In genomic region chr14:54133896-54134295, GRCh38 we compare ENCODE assay signal across 12 cellular contexts.
DNase-seq lines count a peak whose midpoint lies in the region; ATAC-seq and TF ChIP-seq lines count a peak whose summit lies in the region.
"Had no signal": no experiment of that assay in that cellular context is flagged by ENCODE, and none has a peak within 500 bp of the region (broad histone marks: within the 10 kb centered on the region; RNA-seq: fewer than 3 reads in every experiment).

No MANE protein-coding gene starts in this region.

- ATAC-seq in esophagus mucosa: peak; percentile 76
- ATAC-seq in GM19463 (IDR thresholded peaks at IDR 0.05; ENCODE audit: unreplicated experiment): no peak

- no peak overlapping the region for H4K8ac ChIP-seq in mesenchymal stem cell (ENCODE audit: low read length)

- H3K4me3 Mint-ChIP-seq in immature natural killer cell: no peak overlapping the region

- H3K27me3 ChIP-seq in mesenchymal stem cell (ENCODE audit: control insufficient read depth in 1 of 2, insufficient read depth in 1 of 2, low read length in 2 of 2): no peaks in the 10 kb centered on the region
- no peaks in the 10 kb centered on the region for H3K27me3 ChIP-seq in MM.1S (replicated peaks; ENCODE audit: insufficient read depth, low read length)
- no peaks in the 10 kb centered on the region for H3K27me3 ChIP-seq in tibial artery

- H2BK5ac ChIP-seq in mesenchymal stem cell (ENCODE audit: low read depth, low read length, poor library complexity, severe bottlenecking): no peak overlapping the region

- H3K79me1 ChIP-seq in mesenchymal stem cell (replicated peaks; ENCODE audit: low read length, poor library complexity, severe bottlenecking): no peaks in the 10 kb centered on the region

- H3K9me3 Mint-ChIP-seq in immature natural killer cell: peaks cover 0 to 5% (median 3%) of the 10 kb centered on the region in 6 donors

- H3K4me2 ChIP-seq in mesenchymal stem cell (ENCODE audit: low read length, poor library complexity, severe bottlenecking): no peak overlapping the region
- no peak overlapping the region for H3K4me2 ChIP-seq in MM.1S (ENCODE audit: low read depth, low read length)

- no peak overlapping the region for H2BK15ac ChIP-seq in mesenchymal stem cell (ENCODE audit: low read depth, poor library complexity, severe bottlenecking)

- H2AFZ ChIP-seq in mesenchymal stem cell (ENCODE audit: low read depth, low read length) (no peak overlapping the region), MM.1S (ENCODE audit: low read length) (no peak overlapping the region)

- H3K4me1 Mint-ChIP-seq in immature natural killer cell: no peaks in the 10 kb centered on the region

- H3K36me3 Mint-ChIP-seq in immature natural killer cell: no peaks in the 10 kb centered on the region

- no peaks in the 10 kb centered on the region for H3K9me2 ChIP-seq in MM.1S (replicated peaks; ENCODE audit: insufficient read depth, low read length)

- peaks cover 5% of the 10 kb centered on the region for H3K4me1 ChIP-seq in mesenchymal stem cell (ENCODE audit: control insufficient read depth, insufficient read depth, low read depth, low read length)
- no peaks in the 10 kb centered on the region for H3K4me1 ChIP-seq in MM.1S (ENCODE audit: low read length)
- H3K4me1 ChIP-seq in tibial artery: peaks cover 0 to 10% (median 0%) of the 10 kb centered on the region in 4 donors

- H3K36me3 ChIP-seq in mesenchymal stem cell (ENCODE audit: control insufficient read depth in 1 of 2, insufficient read depth in 2 of 2, low read depth in 1 of 2, low read length in 2 of 2) (no peaks in the 10 kb centered on the region), MM.1S (replicated peaks; ENCODE audit: insufficient read depth, low read length) (no peaks in the 10 kb centered on the region), tibial artery (no peaks in the 10 kb centered on the region)

- H3K4ac ChIP-seq in mesenchymal stem cell (ENCODE audit: low read depth in 1 of 2, low read length in 2 of 2): no peak overlapping the region

- intact Hi-C loops in tibial artery (cut with DNase I; ENCODE audit: low total_unique reads): no loop called here

- H3K23ac ChIP-seq in mesenchymal stem cell (ENCODE audit: low read length in 2 of 2): no peak overlapping the region

- TF ChIP-seq CTCF in MM.1S (IDR thresholded peaks at IDR 0.05; ENCODE audit: low read length): no peak
- TF ChIP-seq CTCF in tibial artery (IDR thresholded peaks at IDR 0.05): no peak

- DNase-seq in EH (ENCODE audit: low read depth) (peak; percentile 14), NCI-H69 (lab: John Stamatoyannopoulos, UW) (peak; percentile 76), mesenchymal stem cell (peak; percentile 37), MM.1S (no peak), tibial artery (no peak), immature natural killer cell (no peak)
- DNase-seq: activated naive CD4-positive, alpha-beta T cell treated with anti-CD3 and anti-CD28 coated beads, Interleukin-2, amount 50 U/mL, for 16 hours; NCI-H1417 treated with DMSO at 0.1 percent for 48 hours; stimulated activated CD4-positive, alpha-beta T cell treated with anti-CD3 and anti-CD28 coated beads, Interleukin-2, amount 100 ng/mL, for 48 hours had no signal

- 85% methylated on average over 2 of the region's 3 CpGs for WGBS in mesenchymal stem cell

- H2BK12ac ChIP-seq in mesenchymal stem cell (ENCODE audit: low read length in 2 of 2): peak overlapping the region in 1 of 2 experiments; percentile 21

- H3K27ac ChIP-seq in mesenchymal stem cell (ENCODE audit: low read length, poor library complexity, severe bottlenecking) (peak overlapping the region; percentile 25), MM.1S (ENCODE audit: low read length) (no peak overlapping the region), tibial artery (no peak overlapping the region)
- H3K27ac ChIP-seq: SK-N-MC had no signal

- no peaks in the 10 kb centered on the region for H3K79me2 ChIP-seq in MM.1S (ENCODE audit: low read length)

- no peak overlapping the region for H2BK120ac ChIP-seq in mesenchymal stem cell (ENCODE audit: low read depth, low read length)

- H3F3A ChIP-seq in MM.1S (ENCODE audit: insufficient read depth, low read length): no peaks in the 10 kb centered on the region

- no peak overlapping the region for H3K18ac ChIP-seq in mesenchymal stem cell (ENCODE audit: low read depth in 1 of 2, low read length in 2 of 2)

- no peaks in the 10 kb centered on the region for H3K9me3 ChIP-seq in mesenchymal stem cell (ENCODE audit: control insufficient read depth, low read length)
- H3K9me3 ChIP-seq in MM.1S (replicated peaks; ENCODE audit: insufficient read depth, low read length): no peaks in the 10 kb centered on the region
- H3K9me3 ChIP-seq in tibial artery: no peaks in the 10 kb centered on the region

- H3K27ac Mint-ChIP-seq in immature natural killer cell: no peak overlapping the region

- no peak overlapping the region for H3K9ac ChIP-seq in mesenchymal stem cell (ENCODE audit: low read length)
- no peak overlapping the region for H3K9ac ChIP-seq in MM.1S (ENCODE audit: low read length)

- H4K91ac ChIP-seq in mesenchymal stem cell (ENCODE audit: low read length): no peak overlapping the region

- peaks cover 0 to 2% (median 0%) of the 10 kb centered on the region in 3 donors for H3K27me3 Mint-ChIP-seq in immature natural killer cell (ENCODE audit: low read depth in 3 of 3)

- H3K14ac ChIP-seq in mesenchymal stem cell (ENCODE audit: low read length in 2 of 2): no peak overlapping the region

- H3K4me3 ChIP-seq in mesenchymal stem cell (ENCODE audit: insufficient read depth in 1 of 2, low read depth in 1 of 2, low read length in 2 of 2) (no peak overlapping the region), MM.1S (ENCODE audit: low read length) (no peak overlapping the region), tibial artery (no peak overlapping the region)
- H3K4me3 ChIP-seq: SK-N-MC had no signal

- no peak overlapping the region for H2AK5ac ChIP-seq in mesenchymal stem cell (ENCODE audit: low read length, severe bottlenecking)

- no peaks in the 10 kb centered on the region for H4K20me1 ChIP-seq in MM.1S (ENCODE audit: insufficient read depth, low read length)

Comparison
In these comparisons a context has a peak if more than half of its experiments do, and no peak if none do; other contexts are left out.
1. DNase-seq: peak in EH (single experiment), NCI-H69 (single experiment) and mesenchymal stem cell (single experiment); none in MM.1S (single experiment), tibial artery (0 of 2) and immature natural killer cell (0 of 3).